Comparison of ENCODE assay signal across 22 cellular contexts in genomic region chr9:79984429-79985067, GRCh38.
A peak's percentile ranks its signal among the peaks of the same experiment; 100 is the strongest.
DNase-seq lines count a peak whose midpoint lies in the region; ATAC-seq and TF ChIP-seq lines count a peak whose summit lies in the region.
"Had no signal": no experiment of that assay in that cellular context is flagged by ENCODE, and none has a peak within 500 bp of the region (broad histone marks: within the 10 kb centered on the region; RNA-seq: fewer than 3 reads in every experiment).

No MANE protein-coding gene starts in this region.

- no peak overlapping the region for H3K4me3 Mint-ChIP-seq in brain
- H3K4me3 Mint-ChIP-seq: activated CD8-positive, alpha-beta T cell treated with anti-CD3 and anti-CD28 coated beads for 36 hours; activated naive CD8-positive, alpha-beta T cell treated with anti-CD3 and anti-CD28 coated beads for 36 hours; CD8-positive, alpha-beta T cell; central memory CD8-positive, alpha-beta T cell; memory B cell; naive B cell had no signal

- DNase-seq in NCI-H1436 (lab: John Stamatoyannopoulos, UW) (peak; percentile 3), NCI-H1436 treated with DMSO at 0.1 percent for 48 hours (lab: John Stamatoyannopoulos, UW) (no peak), NCI-H1105 (lab: John Stamatoyannopoulos, UW) (peak; percentile 63), psoas muscle (no peak), pons (ENCODE audit: low spot score) (no peak), GM19240 (ENCODE audit: insufficient read length, low spot score) (no peak), NAMALWA (ENCODE audit: low spot score) (no peak)
- DNase-seq: activated CD8-positive, alpha-beta T cell treated with anti-CD3 and anti-CD28 coated beads for 36 hours; activated naive CD8-positive, alpha-beta T cell treated with anti-CD3 and anti-CD28 coated beads for 36 hours; CD8-positive, alpha-beta T cell; DMS53; MV-4-11; naive B cell; NCI-H774; occipital lobe; substantia nigra had no signal

- peaks cover 16% of the 10 kb centered on the region for H3K4me1 ChIP-seq in psoas muscle
- H3K4me1 ChIP-seq: ascending aorta had no signal

- peak overlapping the region; percentile 47 for H3K27ac ChIP-seq in psoas muscle
- H3K27ac ChIP-seq: ascending aorta, KMS-11 had no signal

- H3K4me1 Mint-ChIP-seq in brain = peaks cover 27% of the 10 kb centered on the region
- H3K4me1 Mint-ChIP-seq: activated naive CD8-positive, alpha-beta T cell treated with anti-CD3 and anti-CD28 coated beads for 36 hours; central memory CD8-positive, alpha-beta T cell; naive B cell had no signal

- H3K36me3 Mint-ChIP-seq in brain = no peaks in the 10 kb centered on the region
- H3K36me3 Mint-ChIP-seq: activated naive CD8-positive, alpha-beta T cell treated with anti-CD3 and anti-CD28 coated beads for 36 hours; CD8-positive, alpha-beta T cell had no signal

- H3K9me3 Mint-ChIP-seq in brain = peaks cover 6 to 21% (median 10%) of the 10 kb centered on the region in 5 experiments
- H3K9me3 Mint-ChIP-seq: activated CD8-positive, alpha-beta T cell treated with anti-CD3 and anti-CD28 coated beads for 36 hours; CD8-positive, alpha-beta T cell; central memory CD8-positive, alpha-beta T cell had no signal

- H3K27me3 Mint-ChIP-seq in brain = peaks cover 72% of the 10 kb centered on the region
- H3K27me3 Mint-ChIP-seq: naive B cell had no signal

- H3K9me3 ChIP-seq in psoas muscle = no peaks in the 10 kb centered on the region
- H3K9me3 ChIP-seq: ascending aorta had no signal

- peak overlapping the region in 3 of 5 experiments; percentile 10 to 90 (median 14) for H3K27ac Mint-ChIP-seq in brain
- H3K27ac Mint-ChIP-seq: activated CD8-positive, alpha-beta T cell treated with anti-CD3 and anti-CD28 coated beads for 36 hours; activated naive CD8-positive, alpha-beta T cell treated with anti-CD3 and anti-CD28 coated beads for 36 hours; CD8-positive, alpha-beta T cell; memory B cell had no signal

- 13 to 31% (median 19%) methylated on average over 4 of the region's 4 CpGs for WGBS in psoas muscle, 3 donors

- H3K27me3 ChIP-seq in psoas muscle (ENCODE audit: insufficient read depth in 3 of 3, low read length in 2 of 3) = no peaks in the 10 kb centered on the region
- H3K27me3 ChIP-seq: ascending aorta had no signal

- no peaks in the 10 kb centered on the region for H3K36me3 ChIP-seq in psoas muscle (ENCODE audit: insufficient read depth in 1 of 2, low read depth in 1 of 2)
- H3K36me3 ChIP-seq: ascending aorta had no signal

- H3K4me3 ChIP-seq in psoas muscle = no peak overlapping the region
- H3K4me3 ChIP-seq: ascending aorta had no signal

- ATAC-seq in psoas muscle = peak in 3 of 4 donors; percentile 50 to 74 (median 66)
- ATAC-seq: activated CD4-positive, CD25-positive, alpha-beta regulatory T cell treated with anti-CD3 and anti-CD28 coated beads, Interleukin-2, amount 50 U/mL, for 24 hours; activated CD8-positive, alpha-beta T cell treated with anti-CD3 and anti-CD28 coated beads for 36 hours; CD8-positive, alpha-beta T cell had no signal

- TF ChIP-seq CTCF in brain (conservative IDR thresholded peaks at IDR 0.05) = no peak
- TF ChIP-seq CTCF in psoas muscle (IDR thresholded peaks at IDR 0.05) = no peak

- intact Hi-C loops in psoas muscle (cut with DNase I) = no loop called here

Comparison
In these comparisons a context has a peak if more than half of its experiments do, and no peak if none do; other contexts are left out.
1. DNase-seq: peak in NCI-H1436 (single experiment) and NCI-H1105 (single experiment); none in NCI-H1436 treated with DMSO at 0.1 percent for 48 hours (single experiment), psoas muscle (0 of 2), pons (single experiment), GM19240 (single experiment) and NAMALWA (single experiment).